ENCODE assay signal across 27 cellular contexts in the genomic region with DNA sequence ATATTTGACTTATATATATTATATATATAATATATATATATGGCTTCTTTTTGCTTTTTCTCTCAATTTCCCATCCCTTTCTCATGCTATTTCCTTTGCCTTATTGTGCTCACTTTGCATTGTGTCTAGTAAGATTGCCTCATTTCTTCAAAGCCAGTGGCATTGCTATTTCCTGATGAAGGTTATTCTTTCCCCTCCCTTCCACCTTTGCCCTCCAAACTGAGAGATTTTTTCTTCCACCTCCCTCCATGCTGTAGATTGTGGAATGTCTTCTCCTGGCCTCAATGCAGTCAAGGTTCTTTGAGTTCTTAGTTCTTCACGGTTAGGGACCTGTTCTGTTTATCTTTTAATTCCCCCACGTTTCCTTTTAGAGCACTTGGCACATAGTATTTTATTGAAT. TPM values are rescaled to one million over a fixed set of nuclear protein-coding genes. Genes with fewer than 3 reads are reported as not detected.
"Had no signal": no experiment of that assay in that cellular context is flagged by ENCODE, and none has a peak within 500 bp of the region (broad histone marks: within the 10 kb centered on the region; RNA-seq: fewer than 3 reads in every experiment).

No MANE protein-coding gene starts in this region.

- DNase-seq: activated B cell treated with CpG ODN at 0.5 μM for 24 hours; activated CD4-positive, alpha-beta T cell treated with anti-CD3 and anti-CD28 coated beads for 36 hours; activated CD4-positive, alpha-beta T cell treated with anti-CD3 and anti-CD28 coated beads, Interleukin-2, amount 50 U/mL, for 48 hours; activated CD8-positive, alpha-beta memory T cell treated with anti-CD3 and anti-CD28 coated beads, Interleukin-2, amount 50 U/mL, for 48 hours; activated effector memory CD4-positive, alpha-beta T cell treated with Interleukin-2 at 50 U/mL for 16 hours; activated naive CD4-positive, alpha-beta T cell treated with anti-CD3 and anti-CD28 coated beads, Interleukin-2, amount 10 ng/mL, durations not matched to agents 7 days and 5 days; activated T-cell treated with anti-CD3 and anti-CD28 coated beads, Interleukin-2, amount 50 U/mL, for 72 hours; aorta; brain microvascular endothelial cell; caudate nucleus; effector memory CD4-positive, alpha-beta T cell; heart left ventricle; islet precursor cell; mammary epithelial cell; occipital lobe; posterior cingulate gyrus; stimulated activated CD4-positive, alpha-beta T cell treated with anti-CD3 and anti-CD28 coated beads, Interleukin-15, amount 100 ng/mL, for 24 hours; stimulated activated naive B cell treated with anti-CD40 and anti-IgM and Interleukin-4, amounts not matched to agents 10 μg/mL and 1 μg/mL and 100 μg/mL, for 72 hours had no signal

- H3K36me3 Mint-ChIP-seq: activated naive CD4-positive, alpha-beta T cell treated with anti-CD3 and anti-CD28 coated beads, Interleukin-2, amount 10 ng/mL, durations not matched to agents 7 days and 5 days; mesothelial cell of epicardium; stimulated activated naive B cell treated with anti-CD40 and anti-IgM and Interleukin-4, amounts not matched to agents 10 μg/mL and 1 μg/mL and 100 μg/mL, for 72 hours had no signal

- H3K4me1 Mint-ChIP-seq: activated B cell treated with CpG ODN at 0.5 μM for 24 hours; activated naive CD4-positive, alpha-beta T cell treated with anti-CD3 and anti-CD28 coated beads, Interleukin-2, amount 10 ng/mL, durations not matched to agents 7 days and 5 days; stimulated activated naive B cell treated with anti-CD40 and anti-IgM and Interleukin-4, amounts not matched to agents 10 μg/mL and 1 μg/mL and 100 μg/mL, for 72 hours had no signal

- H3K27me3 Mint-ChIP-seq: activated naive CD4-positive, alpha-beta T cell treated with anti-CD3 and anti-CD28 coated beads, Interleukin-2, amount 10 ng/mL, durations not matched to agents 7 days and 5 days had no signal

- H3K4me2 ChIP-seq: smooth muscle cell had no signal

- H3K9me3 ChIP-seq: esophagus muscularis mucosa, gastroesophageal sphincter, heart left ventricle, SJSA1 had no signal

- H3K4me1 ChIP-seq: SJSA1 had no signal

- H3K27ac ChIP-seq: brain microvascular endothelial cell, esophagus muscularis mucosa, gastroesophageal sphincter, SJSA1 had no signal

- H3K4me3 Mint-ChIP-seq: activated B cell treated with CpG ODN at 0.5 μM for 24 hours; activated CD4-positive, alpha-beta T cell treated with anti-CD3 and anti-CD28 coated beads for 36 hours; activated naive CD4-positive, alpha-beta T cell treated with anti-CD3 and anti-CD28 coated beads, Interleukin-2, amount 10 ng/mL, durations not matched to agents 7 days and 5 days; activated T-cell treated with anti-CD3 and anti-CD28 coated beads, Interleukin-2, amount 50 U/mL, for 72 hours; mesothelial cell of epicardium; neural crest cell; stimulated activated naive B cell treated with anti-CD40 and anti-IgM and Interleukin-4, amounts not matched to agents 10 μg/mL and 1 μg/mL and 100 μg/mL, for 72 hours; T-helper 1 cell treated with Interleukin-12 subunit alpha and Interleukin-12 subunit beta and Interleukin-4 antibody, amounts not matched to agents 30 μg/mL and 1 μg/mL, for 36 hours had no signal

- H3K27ac Mint-ChIP-seq: activated B cell treated with CpG ODN at 0.5 μM for 24 hours; activated CD4-positive, alpha-beta T cell treated with anti-CD3 and anti-CD28 coated beads for 36 hours; activated naive CD4-positive, alpha-beta T cell treated with anti-CD3 and anti-CD28 coated beads, Interleukin-2, amount 10 ng/mL, durations not matched to agents 7 days and 5 days; activated T-cell treated with anti-CD3 and anti-CD28 coated beads, Interleukin-2, amount 50 U/mL, for 72 hours; mesothelial cell of epicardium; stimulated activated naive B cell treated with anti-CD40 and anti-IgM and Interleukin-4, amounts not matched to agents 10 μg/mL and 1 μg/mL and 100 μg/mL, for 72 hours; T-helper 1 cell treated with Interleukin-12 subunit alpha and Interleukin-12 subunit beta and Interleukin-4 antibody, amounts not matched to agents 30 μg/mL and 1 μg/mL, for 36 hours had no signal

- H3K27me3 ChIP-seq: brain microvascular endothelial cell, esophagus muscularis mucosa, gastroesophageal sphincter, heart left ventricle, SJSA1 had no signal

- H3K9me3 Mint-ChIP-seq: activated B cell treated with CpG ODN at 0.5 μM for 24 hours; activated naive CD4-positive, alpha-beta T cell treated with anti-CD3 and anti-CD28 coated beads, Interleukin-2, amount 10 ng/mL, durations not matched to agents 7 days and 5 days; activated T-cell treated with anti-CD3 and anti-CD28 coated beads, Interleukin-2, amount 50 U/mL, for 72 hours; mesothelial cell of epicardium; neural crest cell; stimulated activated naive B cell treated with anti-CD40 and anti-IgM and Interleukin-4, amounts not matched to agents 10 μg/mL and 1 μg/mL and 100 μg/mL, for 72 hours; T-helper 1 cell treated with Interleukin-12 subunit alpha and Interleukin-12 subunit beta and Interleukin-4 antibody, amounts not matched to agents 30 μg/mL and 1 μg/mL, for 36 hours had no signal

- H3K4me3 ChIP-seq: esophagus muscularis mucosa, gastroesophageal sphincter, heart left ventricle, SJSA1, smooth muscle cell had no signal

- H3K36me3 ChIP-seq: brain microvascular endothelial cell, esophagus muscularis mucosa, gastroesophageal sphincter, heart left ventricle, SJSA1 had no signal

- ATAC-seq: activated CD4-positive, alpha-beta T cell treated with anti-CD3 and anti-CD28 coated beads for 36 hours; activated T-cell treated with anti-CD3 and anti-CD28 coated beads, Interleukin-2, amount 50 U/mL, for 72 hours; gastroesophageal sphincter; heart left ventricle; left lobe of liver; sciatic nerve; stimulated activated naive B cell treated with anti-CD40 and anti-IgM and Interleukin-4, amounts not matched to agents 10 μg/mL and 1 μg/mL and 100 μg/mL, for 72 hours had no signal

RNA-seq across cellular contexts. Expression of gene SH3BGRL2, which starts 17.2 kb away (rescaled TPM):
- total RNA-seq: activated B cell treated with CpG ODN at 0.5 μM for 24 hours had no signal
